In genomic region chr20:43726333-43726732, GRCh38 we compare ENCODE assay signal across 17 cellular contexts. TPM values are rescaled to one million over a fixed set of nuclear protein-coding genes. Genes with fewer than 3 reads are reported as not detected.
DNase-seq lines count a peak whose midpoint lies in the region; ATAC-seq, FAIRE-seq and TF ChIP-seq lines count a peak whose summit lies in the region.
"Had no signal": no experiment of that assay in that cellular context is flagged by ENCODE, and none has a peak within 500 bp of the region (broad histone marks: within the 10 kb centered on the region; RNA-seq: fewer than 3 reads in every experiment).

No MANE protein-coding gene starts in this region.

- FAIRE-seq in HepG2 (lab: Jason Lieb, UNC) (no peak), K562 (lab: Jason Lieb, UNC) (no peak)
- FAIRE-seq: GM18507 had no signal

- POLR2A ChIA-PET in HepG2 (lab: Yijun Ruan, JAX) = interaction anchor here (0.8 to 1.0 kb wide), 2 partner anchors 268 to 269 kb away, joined by 3 read pairs; no protein-coding TSS in a partner anchor
- POLR2A ChIA-PET in K562 (lab: Yijun Ruan, JAX) = interaction anchor here (0.9 to 1.0 kb wide), 2 partner anchors 11 to 12 kb away, joined by 3 read pairs; no protein-coding TSS in a partner anchor
- POLR2A ChIA-PET in naive thymus-derived CD8-positive, alpha-beta T cell (lab: Charles Lee) = no interaction called here

- H3K27me3 ChIP-seq in HepG2 (ENCODE audit: control insufficient read depth in 1 of 2, insufficient read depth in 2 of 2, low read length in 2 of 2) (peaks cover 0 to 17% of the 10 kb centered on the region in 2 experiments; a peak in 1 of 5 replicates), right lobe of liver (no peaks in the 10 kb centered on the region), K562 (ENCODE audit: control insufficient read depth in 2 of 2, insufficient read depth in 2 of 2, low read length in 2 of 2) (peaks cover 14 to 30% of the 10 kb centered on the region in 2 experiments; a peak in 4 of 5 replicates), tibial nerve (no peaks in the 10 kb centered on the region)

- H3K9me1 ChIP-seq in K562 (ENCODE audit: control insufficient read depth, insufficient read depth, low read length) = no peaks in the 10 kb centered on the region

- H3K4me3 Mint-ChIP-seq in naive thymus-derived CD8-positive, alpha-beta T cell = peak overlapping the region in 1 of 10 donors; percentile 20
- H3K4me3 Mint-ChIP-seq in activated CD8-positive, alpha-beta memory T cell treated with anti-CD3 and anti-CD28 coated beads, Interleukin-2, amount 10 ng/mL, durations not matched to agents 7 days and 5 days = no peak overlapping the region
- H3K4me3 Mint-ChIP-seq: GM23338 had no signal

- TF ChIP-seq RAD21 in HepG2 (CRISPR knock-in tag; IDR thresholded peaks at IDR 0.05) = no peak
- TF ChIP-seq RAD21 in K562 (CRISPR knock-in tag; conservative IDR thresholded peaks at IDR 0.05 in 1 of 2, IDR thresholded peaks at IDR 0.05 in 1 of 2) = no peak

- no peaks in the 10 kb centered on the region for H3K36me3 Mint-ChIP-seq in naive thymus-derived CD8-positive, alpha-beta T cell
- peaks cover 2% of the 10 kb centered on the region for H3K36me3 Mint-ChIP-seq in activated CD8-positive, alpha-beta memory T cell treated with anti-CD3 and anti-CD28 coated beads, Interleukin-2, amount 10 ng/mL, durations not matched to agents 7 days and 5 days
- H3K36me3 Mint-ChIP-seq: CD14-positive monocyte had no signal

- CTCF ChIA-PET in HepG2 (lab: Yijun Ruan, JAX; ENCODE audit: low intra/inter-chr PET ratio, low total read pairs) (no interaction called here), K562 (lab: Yijun Ruan, JAX; ENCODE audit: low intra/inter-chr PET ratio) (no interaction called here)
- CTCF ChIA-PET in activated CD8-positive, alpha-beta memory T cell treated with anti-CD3 and anti-CD28 coated beads, Interleukin-2, amount 10 ng/mL, durations not matched to agents 7 days and 5 days (lab: Charles Lee) = no interaction called here

- peaks cover 26 to 70% (median 57%) of the 10 kb centered on the region in 4 donors for H3K4me1 Mint-ChIP-seq in naive thymus-derived CD8-positive, alpha-beta T cell
- H3K4me1 Mint-ChIP-seq in activated CD8-positive, alpha-beta memory T cell treated with anti-CD3 and anti-CD28 coated beads, Interleukin-2, amount 10 ng/mL, durations not matched to agents 7 days and 5 days = peaks cover 19% of the 10 kb centered on the region
- H3K4me1 Mint-ChIP-seq: GM23338 had no signal

- no peaks in the 10 kb centered on the region for H3K27me3 Mint-ChIP-seq in naive thymus-derived CD8-positive, alpha-beta T cell
- no peaks in the 10 kb centered on the region for H3K27me3 Mint-ChIP-seq in activated CD8-positive, alpha-beta memory T cell treated with anti-CD3 and anti-CD28 coated beads, Interleukin-2, amount 10 ng/mL, durations not matched to agents 7 days and 5 days

- TF ChIP-seq POLR2A in HepG2 (IDR thresholded peaks at IDR 0.05; ENCODE audit: insufficient read depth in 1 of 2, low read depth in 2 of 2, low read length in 2 of 2) = no peak
- no peak for TF ChIP-seq POLR2A in right lobe of liver (IDR thresholded peaks at IDR 0.05)
- no peak for TF ChIP-seq POLR2A in K562 (conservative IDR thresholded peaks at IDR 0.05)
- no peak for TF ChIP-seq POLR2A in tibial nerve (IDR thresholded peaks at IDR 0.05)

- H3K9me3 ChIP-seq in HepG2 (ENCODE audit: low read length) (no peaks in the 10 kb centered on the region), right lobe of liver (no peaks in the 10 kb centered on the region), K562 (replicated peaks; ENCODE audit: control insufficient read depth, insufficient read depth, low read depth, low read length) (no peaks in the 10 kb centered on the region), tibial nerve (peaks cover 0 to 2% (median 0%) of the 10 kb centered on the region in 4 donors)

- no peaks in the 10 kb centered on the region for H3K36me3 ChIP-seq in HepG2 (replicated peaks in 1 of 2; ENCODE audit: control insufficient read depth in 1 of 2, insufficient read depth in 2 of 2, low read length in 2 of 2)
- no peaks in the 10 kb centered on the region for H3K36me3 ChIP-seq in right lobe of liver
- H3K36me3 ChIP-seq in K562 (ENCODE audit: control insufficient read depth, insufficient read depth, low read length) = no peaks in the 10 kb centered on the region
- H3K36me3 ChIP-seq in tibial nerve = no peaks in the 10 kb centered on the region

- no peaks in the 10 kb centered on the region for H3K79me2 ChIP-seq in HepG2 (ENCODE audit: insufficient read depth, low read length)
- no peaks in the 10 kb centered on the region for H3K79me2 ChIP-seq in K562 (ENCODE audit: control insufficient read depth, insufficient read depth, low read length)

- 50% methylated on average over 10 of the region's 10 CpGs for WGBS in HepG2 (ENCODE audit: low lambda C conversion rate)
- WGBS in right lobe of liver (ENCODE audit: insufficient coverage, low coverage, low lambda C conversion rate, missing lambda C conversion rate) = 87% methylated on average over 10 of the region's 10 CpGs
- WGBS in K562 (ENCODE audit: insufficient coverage, low coverage, missing lambda C conversion rate) = 3% methylated on average over 10 of the region's 10 CpGs
- WGBS in tibial nerve, 2 donors = 77 to 80% methylated on average over 10 of the region's 10 CpGs

- H3K9me3 Mint-ChIP-seq in naive thymus-derived CD8-positive, alpha-beta T cell = peaks cover 0 to 7% (median 3%) of the 10 kb centered on the region in 9 donors
- peaks cover 2% of the 10 kb centered on the region for H3K9me3 Mint-ChIP-seq in activated CD8-positive, alpha-beta memory T cell treated with anti-CD3 and anti-CD28 coated beads, Interleukin-2, amount 10 ng/mL, durations not matched to agents 7 days and 5 days (ENCODE audit: low read depth)
- H3K9me3 Mint-ChIP-seq: GM23338 had no signal

- H3K4me2 ChIP-seq in HepG2 (ENCODE audit: low read depth, low read length) (no peak overlapping the region), K562 (ENCODE audit: insufficient read depth, low read length) (no peak overlapping the region)
- H3K4me2 ChIP-seq: GM23338 had no signal

- H3K27ac ChIP-seq in HepG2 (ENCODE audit: extremely low read length, insufficient read depth, low read length) (no peak overlapping the region), right lobe of liver (no peak overlapping the region), K562 (ENCODE audit: extremely low read depth, low read depth, low read length) (no peak overlapping the region), tibial nerve (no peak overlapping the region)
- H3K27ac ChIP-seq: 22Rv1 had no signal

- no peak overlapping the region for H3K4me3 ChIP-seq in HepG2 (replicated peaks in 1 of 3; ENCODE audit: insufficient read depth in 1 of 3, low read depth in 2 of 3, low read length in 3 of 3)
- H3K4me3 ChIP-seq in right lobe of liver = no peak overlapping the region
- no peak overlapping the region for H3K4me3 ChIP-seq in K562
- H3K4me3 ChIP-seq in tibial nerve = no peak overlapping the region
- H3K4me3 ChIP-seq: GM23338 had no signal

- intact Hi-C loops in HepG2 (cut with micrococcal nuclease; ENCODE audit: unreplicated experiment) = loop anchor here (10.0 kb wide), 1 partner anchor 478 kb away; no protein-coding TSS in a partner anchor
- intact Hi-C loops in right lobe of liver (cut with DNase I) = no loop called here
- intact Hi-C loops in K562 (cut with micrococcal nuclease) = loop anchor here (10.0 kb wide), 1 partner anchor 272 kb away; the partner anchor contains the start of gene SRSF6

- BruUV-seq in HepG2 (replicated peaks; lab: Mats Ljungman, UMichigan) (no TSS peak), K562 (replicated peaks; lab: Mats Ljungman, UMichigan) (no TSS peak)

- H3K9ac ChIP-seq in HepG2 (ENCODE audit: insufficient read depth, low read depth, low read length) (no peak overlapping the region), K562 (ENCODE audit: insufficient read depth in 1 of 2, low read depth in 2 of 2, low read length in 2 of 2) (no peak overlapping the region)

- DNase-seq in HepG2 (ENCODE audit: low spot score) (no peak), right lobe of liver (no peak), K562 (ENCODE audit: extremely low read depth in 1 of 4, low spot score in 3 of 4) (no peak), tibial nerve (ENCODE audit: low spot score in 2 of 2) (no peak)
- DNase-seq in naive thymus-derived CD8-positive, alpha-beta T cell = no peak
- DNase-seq in effector CD8-positive, alpha-beta T cell (lab: John Stamatoyannopoulos, UW) = no peak
- no peak for DNase-seq in activated CD8-positive, alpha-beta memory T cell treated with anti-CD3 and anti-CD28 coated beads, Interleukin-2, amount 10 ng/mL, durations not matched to agents 7 days and 5 days
- DNase-seq: DMS53, H7 had no signal

- H4K20me1 ChIP-seq in HepG2 (ENCODE audit: insufficient read depth, low read length) (no peaks in the 10 kb centered on the region), K562 (replicated peaks; ENCODE audit: control insufficient read depth, insufficient read depth, low read length) (peaks cover 2% of the 10 kb centered on the region; the same call in 1 of the 2 replicates)

- H2AFZ ChIP-seq in HepG2 (ENCODE audit: low read length) = no peak overlapping the region
- H2AFZ ChIP-seq in K562 (ENCODE audit: low read depth, low read length) = peak overlapping the region; percentile 7; the same call in 1 of the 2 replicates
- H2AFZ ChIP-seq: GM23338 had no signal

- TF ChIP-seq EP300 in HepG2 (IDR thresholded peaks at IDR 0.05; ENCODE audit: low read depth in 2 of 2, low read length in 2 of 2) = no peak
- no peak for TF ChIP-seq EP300 in HepG2 (CRISPR knock-in tag; IDR thresholded peaks at IDR 0.05; ENCODE audit: borderline replicate concordance)
- no peak for TF ChIP-seq EP300 in K562 (IDR thresholded peaks at IDR 0.05; ENCODE audit: low read length)
- no peak for TF ChIP-seq EP300 in tibial nerve (IDR thresholded peaks at IDR 0.05)

- no peak for TF ChIP-seq CTCF in HepG2 (CRISPR knock-in tag; IDR thresholded peaks at IDR 0.05)
- TF ChIP-seq CTCF in right lobe of liver (IDR thresholded peaks at IDR 0.05) = no peak
- no peak for TF ChIP-seq CTCF in K562 (IDR thresholded peaks at IDR 0.05 in 2 of 3, conservative IDR thresholded peaks at IDR 0.05 in 1 of 3; ENCODE audit: insufficient read depth in 2 of 3, low read depth in 1 of 3, low read length in 3 of 3)
- no peak for TF ChIP-seq CTCF in tibial nerve (IDR thresholded peaks at IDR 0.05)

- H3K4me1 ChIP-seq in HepG2 (ENCODE audit: insufficient read depth, low read length) (peaks cover 52% of the 10 kb centered on the region), right lobe of liver (peaks cover 0 to 16% (median 5%) of the 10 kb centered on the region in 4 donors), K562 (replicated peaks in 1 of 2; ENCODE audit: control insufficient read depth in 2 of 2, insufficient read depth in 2 of 2, low read length in 2 of 2) (peaks cover 0 to 6% of the 10 kb centered on the region in 2 experiments; a peak in 2 of 5 replicates), tibial nerve (no peaks in the 10 kb centered on the region)

- in situ Hi-C loops in HepG2 (cut with HindIII; ENCODE audit: extremely low pct_ligation_motif_present, low pct_unique_long_range_greater_than_20kb) (no loop called here), K562 (cut with MboI) (no loop called here)

- no peak for ATAC-seq in HepG2
- no peak for ATAC-seq in right lobe of liver
- no peak for ATAC-seq in K562
- no peak for ATAC-seq in naive thymus-derived CD8-positive, alpha-beta T cell
- ATAC-seq in GM21825 (IDR thresholded peaks at IDR 0.05; ENCODE audit: unreplicated experiment) = no peak
- no peak for ATAC-seq in activated CD8-positive, alpha-beta memory T cell treated with anti-CD3 and anti-CD28 coated beads, Interleukin-2, amount 10 ng/mL, durations not matched to agents 7 days and 5 days
- ATAC-seq: GM23338 had no signal

- H3K27ac Mint-ChIP-seq in naive thymus-derived CD8-positive, alpha-beta T cell = peak overlapping the region in 7 of 10 donors; percentile 45 to 90 (median 71)
- H3K27ac Mint-ChIP-seq in activated CD8-positive, alpha-beta memory T cell treated with anti-CD3 and anti-CD28 coated beads, Interleukin-2, amount 10 ng/mL, durations not matched to agents 7 days and 5 days = no peak overlapping the region
- H3K27ac Mint-ChIP-seq: CD14-positive monocyte, GM23338 had no signal

RNA-seq across cellular contexts. Expression of gene GTSF1L, which starts 0.5 kb away (rescaled TPM):
- total RNA-seq in HepG2 (2016; rRNA removed; fragmentation: Illumina TruSeq; extraction: Trizol) (not detected in 2 replicates), right lobe of liver (not detected), K562 (2014; rRNA removed) (not detected in 2 replicates), K562 (2014; rRNA removed; fragmentation: Illumina TruSeq; extraction: Trizol) (not detected in 2 replicates), K562 (2015; rRNA removed; fragmentation: Illumina TruSeq; extraction: Trizol) (not detected in 2 replicates), K562 (2021) (not detected in 2 replicates), tibial nerve (not detected)
- total RNA-seq in HepG2 (2016; cell fraction: cytosol; rRNA removed; fragmentation: Illumina TruSeq; extraction: Trizol; ENCODE audit: low read depth) = not detected in 2 replicates
- total RNA-seq in HepG2 (2016; cell fraction: insoluble cytoplasmic fraction; rRNA removed; fragmentation: Illumina TruSeq; extraction: Trizol) = not detected in 2 replicates
- total RNA-seq in HepG2 (2016; cell fraction: membrane; rRNA removed; fragmentation: Illumina TruSeq; extraction: Trizol) = not detected in 2 replicates
- total RNA-seq in HepG2 (2016; cell fraction: nucleus; rRNA removed; fragmentation: Illumina TruSeq; extraction: Trizol) = not detected in 2 replicates
- polyA plus RNA-seq in HepG2 (2011; rRNA removed) (not detected in 2 replicates), K562 (2011; rRNA removed) (not detected in 2 replicates), K562 (2014; fragmentation: Illumina TruSeq; extraction: Trizol) (not detected in 2 replicates), K562 (2014; fragmentation: Nextera tagmentation; extraction: Ambion mirVana) (not detected), K562 (2014; rRNA removed) (not detected in 2 replicates)
- polyA plus RNA-seq in HepG2 (2011; cell fraction: cytosol; rRNA removed) = not detected in 2 replicates
- polyA plus RNA-seq in HepG2 (2011; cell fraction: nucleus; rRNA removed) = not detected in 2 replicates
- polyA plus RNA-seq in HepG2 (2012) = not detected in 2 replicates
- polyA plus RNA-seq in HepG2 (2016; cell fraction: cytosol; fragmentation: Illumina TruSeq; extraction: Trizol; ENCODE audit: low read depth) = not detected in 2 replicates
- polyA plus RNA-seq in HepG2 (2016; cell fraction: insoluble cytoplasmic fraction; fragmentation: Illumina TruSeq; extraction: Trizol; ENCODE audit: low read depth) = not detected in 2 replicates
- polyA plus RNA-seq in HepG2 (2016; cell fraction: membrane; fragmentation: Illumina TruSeq; extraction: Trizol; ENCODE audit: low read depth) = not detected in 2 replicates
- polyA plus RNA-seq in HepG2 (2016; cell fraction: nucleus; fragmentation: Illumina TruSeq; extraction: Trizol; ENCODE audit: insufficient read depth, low read depth) = not detected in 2 replicates
- polyA minus RNA-seq in HepG2 (2011; rRNA and poly(A)+ RNA removed; ENCODE audit: low replicate concordance) = not detected in 2 replicates
- polyA minus RNA-seq in HepG2 (2011; cell fraction: cytosol; rRNA and poly(A)+ RNA removed) = not detected in 2 replicates
- not detected in 2 replicates for polyA minus RNA-seq in HepG2 (2011; cell fraction: nucleus; rRNA and poly(A)+ RNA removed)
- not detected in 2 replicates for total RNA-seq in K562 (2011; cell fraction: chromatin; rRNA removed; ENCODE audit: low replicate concordance)
- total RNA-seq in K562 (2011; cell fraction: nucleolus; rRNA removed) = not detected in 2 replicates
- not detected in 2 replicates for total RNA-seq in K562 (2011; cell fraction: nucleoplasm; rRNA removed)
- not detected in 2 replicates for polyA plus RNA-seq in K562 (2011; cell fraction: cytosol; rRNA removed)
- not detected in 2 replicates for polyA plus RNA-seq in K562 (2011; cell fraction: nucleus; rRNA removed)
- polyA plus RNA-seq in K562 (2012) = not detected in 2 replicates
- not detected in 2 replicates for polyA minus RNA-seq in K562 (2011; rRNA and poly(A)+ RNA removed)
- polyA minus RNA-seq in K562 (2011; cell fraction: cytosol; rRNA and poly(A)+ RNA removed) = not detected in 2 replicates
- not detected in 2 replicates for polyA minus RNA-seq in K562 (2011; cell fraction: nucleus; rRNA and poly(A)+ RNA removed)
- under 1 TPM; 0.73 to 0.80 TPM for total RNA-seq in naive thymus-derived CD8-positive, alpha-beta T cell
- polyA plus RNA-seq in naive thymus-derived CD8-positive, alpha-beta T cell = 1 to 10 TPM in 1 of 3 donors, under 1 TPM in 2; 0.25 to 1.6 (median 0.97) TPM
- total RNA-seq in activated CD8-positive, alpha-beta memory T cell treated with anti-CD3 and anti-CD28 coated beads, Interleukin-2, amount 10 ng/mL, durations not matched to agents 7 days and 5 days = under 1 TPM in 1 of 2 experiments, not detected in 1; 0.28 TPM
- total RNA-seq: A673, GM23338, H7, HT-29 had no signal
- polyA plus RNA-seq: BJ, CD14-positive monocyte, GM23338 had no signal

RNA-seq across cellular contexts. Expression of gene MYBL2, which starts 59.4 kb away (rescaled TPM):
- 66.2 and 76.9 TPM in 2 replicates for total RNA-seq in HepG2 (2016; rRNA removed; fragmentation: Illumina TruSeq; extraction: Trizol)
- total RNA-seq in HepG2 (2016; cell fraction: cytosol; rRNA removed; fragmentation: Illumina TruSeq; extraction: Trizol; ENCODE audit: low read depth) = 59.0 and 62.0 TPM in 2 replicates
- total RNA-seq in HepG2 (2016; cell fraction: insoluble cytoplasmic fraction; rRNA removed; fragmentation: Illumina TruSeq; extraction: Trizol) = 56.5 and 69.8 TPM in 2 replicates
- 143 and 144 TPM in 2 replicates for total RNA-seq in HepG2 (2016; cell fraction: membrane; rRNA removed; fragmentation: Illumina TruSeq; extraction: Trizol)
- 31.9 and 37.0 TPM in 2 replicates for total RNA-seq in HepG2 (2016; cell fraction: nucleus; rRNA removed; fragmentation: Illumina TruSeq; extraction: Trizol)
- polyA plus RNA-seq in HepG2 (2011; rRNA removed) = 8.7 and 11.9 TPM in 2 replicates
- 8.2 and 15.1 TPM in 2 replicates for polyA plus RNA-seq in HepG2 (2011; cell fraction: cytosol; rRNA removed)
- polyA plus RNA-seq in HepG2 (2011; cell fraction: nucleus; rRNA removed) = 11.9 and 16.1 TPM in 2 replicates
- 13.6 and 29.5 TPM in 2 replicates for polyA plus RNA-seq in HepG2 (2012)
- polyA plus RNA-seq in HepG2 (2016; cell fraction: cytosol; fragmentation: Illumina TruSeq; extraction: Trizol; ENCODE audit: low read depth) = 102 and 115 TPM in 2 replicates
- polyA plus RNA-seq in HepG2 (2016; cell fraction: insoluble cytoplasmic fraction; fragmentation: Illumina TruSeq; extraction: Trizol; ENCODE audit: low read depth) = 97.7 and 135 TPM in 2 replicates
- polyA plus RNA-seq in HepG2 (2016; cell fraction: membrane; fragmentation: Illumina TruSeq; extraction: Trizol; ENCODE audit: low read depth) = 207 and 227 TPM in 2 replicates
- polyA plus RNA-seq in HepG2 (2016; cell fraction: nucleus; fragmentation: Illumina TruSeq; extraction: Trizol; ENCODE audit: insufficient read depth, low read depth) = 95.0 and 101 TPM in 2 replicates
- polyA minus RNA-seq in HepG2 (2011; rRNA and poly(A)+ RNA removed; ENCODE audit: low replicate concordance) = 22.9 and 110 TPM in 2 replicates
- polyA minus RNA-seq in HepG2 (2011; cell fraction: cytosol; rRNA and poly(A)+ RNA removed) = 11.1 and 17.9 TPM in 2 replicates
- 5.3 and 8.1 TPM in 2 replicates for polyA minus RNA-seq in HepG2 (2011; cell fraction: nucleus; rRNA and poly(A)+ RNA removed)
- 1 to 10 TPM in 3 of 6 experiments, under 1 TPM in 2, not detected in 1; 0.44 to 3.5 (median 1.8) TPM for total RNA-seq in right lobe of liver
- total RNA-seq in K562 (2011; cell fraction: chromatin; rRNA removed; ENCODE audit: low replicate concordance) = 25.5 and 54.2 TPM in 2 replicates
- 28.0 and 31.8 TPM in 2 replicates for total RNA-seq in K562 (2011; cell fraction: nucleolus; rRNA removed)
- total RNA-seq in K562 (2011; cell fraction: nucleoplasm; rRNA removed) = 22.6 and 26.3 TPM in 2 replicates
- 111 and 154 TPM in 2 replicates for total RNA-seq in K562 (2014; rRNA removed)
- 26.2 and 31.1 TPM in 2 replicates for total RNA-seq in K562 (2014; rRNA removed; fragmentation: Illumina TruSeq; extraction: Trizol)
- 52.5 and 53.6 TPM in 2 replicates for total RNA-seq in K562 (2015; rRNA removed; fragmentation: Illumina TruSeq; extraction: Trizol)
- 161 and 169 TPM in 2 replicates for total RNA-seq in K562 (2021)
- 27.6 and 33.8 TPM in 2 replicates for polyA plus RNA-seq in K562 (2011; rRNA removed)
- polyA plus RNA-seq in K562 (2011; cell fraction: cytosol; rRNA removed) = 39.0 and 57.5 TPM in 2 replicates
- polyA plus RNA-seq in K562 (2011; cell fraction: nucleus; rRNA removed) = 29.2 and 49.4 TPM in 2 replicates
- polyA plus RNA-seq in K562 (2012) = 113 and 131 TPM in 2 replicates
- 141 and 149 TPM in 2 replicates for polyA plus RNA-seq in K562 (2014; fragmentation: Illumina TruSeq; extraction: Trizol)
- 1 to 10 TPM; 4.4 to 6.3 TPM for polyA plus RNA-seq in K562 (2014; fragmentation: Nextera tagmentation; extraction: Ambion mirVana)
- polyA plus RNA-seq in K562 (2014; rRNA removed) = 62.1 and 80.2 TPM in 2 replicates
- polyA minus RNA-seq in K562 (2011; rRNA and poly(A)+ RNA removed) = 27.8 and 34.3 TPM in 2 replicates
- 57.3 and 64.6 TPM in 2 replicates for polyA minus RNA-seq in K562 (2011; cell fraction: cytosol; rRNA and poly(A)+ RNA removed)
- 12.4 and 15.3 TPM in 2 replicates for polyA minus RNA-seq in K562 (2011; cell fraction: nucleus; rRNA and poly(A)+ RNA removed)
- total RNA-seq in naive thymus-derived CD8-positive, alpha-beta T cell = under 1 TPM; 0.13 to 0.27 TPM
- under 1 TPM in 1 of 3 donors, not detected in 2; 0.07 TPM for polyA plus RNA-seq in naive thymus-derived CD8-positive, alpha-beta T cell
- total RNA-seq in tibial nerve = not detected
- 100 to 1,000 TPM; 114 to 118 TPM for total RNA-seq in activated CD8-positive, alpha-beta memory T cell treated with anti-CD3 and anti-CD28 coated beads, Interleukin-2, amount 10 ng/mL, durations not matched to agents 7 days and 5 days

Comparison
In these comparisons a context has a peak if more than half of its experiments do, and no peak if none do; other contexts are left out.
1. RNA of gene MYBL2, which starts 59.4 kb away (total RNA-seq): 114 to 118 TPM in activated CD8-positive, alpha-beta memory T cell treated with anti-CD3 and anti-CD28 coated beads, Interleukin-2, amount 10 ng/mL, durations not matched to agents 7 days and 5 days, 22.6 to 169 TPM in K562 and 31.9 to 144 TPM in HepG2; 0.44 to 3.5 TPM in right lobe of liver, 0.13 to 0.27 TPM in naive thymus-derived CD8-positive, alpha-beta T cell and not detected in tibial nerve; every median in the first group is over 4 times any median in the second.
2. intact Hi-C loops: an anchor here in HepG2 (10.0 kb wide) and K562 (10.0 kb wide); none called in right lobe of liver.
3. Of the 241 proteins assayed by ChIP-seq in both HepG2 and K562: peak only in HepG2: MNT; only in K562: none; in both: none; in neither: 239; mixed calls (peak in some experiments, not most) for 1.